9 cellular contexts compared by ENCODE assay signal in the genomic region with DNA sequence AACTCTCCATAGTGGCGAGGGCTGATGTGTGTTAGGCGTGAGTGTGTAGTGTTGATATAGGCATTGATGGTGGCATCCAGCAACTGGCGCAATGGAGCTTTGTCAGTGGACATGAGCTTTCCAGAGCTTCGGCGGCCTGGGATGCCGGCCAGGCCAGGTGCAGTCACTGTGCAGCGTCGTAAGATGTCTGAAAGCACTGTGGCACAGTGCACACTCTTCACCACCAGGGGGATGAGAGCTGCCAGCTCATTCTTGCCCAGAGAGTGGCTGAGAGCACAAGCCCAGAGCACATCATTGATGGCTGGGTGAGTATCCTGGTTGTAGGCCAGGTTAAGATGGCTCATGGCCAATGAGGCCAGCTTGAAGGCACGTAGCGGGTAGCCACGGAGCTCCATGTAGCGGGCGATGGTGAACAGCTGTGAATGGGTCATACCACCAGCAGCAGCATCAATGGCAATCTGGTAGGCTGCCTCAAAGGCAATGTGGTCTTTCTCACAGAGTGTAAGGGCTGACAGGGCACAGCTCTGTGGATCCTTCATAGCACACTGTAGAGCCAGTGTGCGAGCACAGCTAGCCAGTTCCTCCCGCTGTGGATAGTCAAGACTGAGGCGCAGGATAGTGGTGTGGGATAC. TPM values are rescaled to one million over a fixed set of nuclear protein-coding genes. Genes with fewer than 3 reads are reported as not detected.
DNase-seq lines count a peak whose midpoint lies in the region; ATAC-seq and TF ChIP-seq lines count a peak whose summit lies in the region.
"Had no signal": no experiment of that assay in that cellular context is flagged by ENCODE, and none has a peak within 500 bp of the region (broad histone marks: within the 10 kb centered on the region; RNA-seq: fewer than 3 reads in every experiment).

No MANE protein-coding gene starts in this region.

- H3K4me1 ChIP-seq in KMS-11 (ENCODE audit: low read depth, poor library complexity, severe bottlenecking) (peaks cover 5% of the 10 kb centered on the region), SJSA1 (replicated peaks) (no peaks in the 10 kb centered on the region), heart left ventricle (peaks cover 0 to 12% (median 5%) of the 10 kb centered on the region in 12 donors)

- no peak overlapping the region for H3K9ac ChIP-seq in KMS-11

- H3K79me2 ChIP-seq in KMS-11 (ENCODE audit: insufficient read depth, low read depth): no peaks in the 10 kb centered on the region

- no peak overlapping the region for H3K4me2 ChIP-seq in KMS-11

- no peaks in the 10 kb centered on the region for H3K9me3 Mint-ChIP-seq in activated naive CD4-positive, alpha-beta T cell treated with anti-CD3 and anti-CD28 coated beads, Interleukin-2, amount 50 U/mL, for 72 hours

- peak overlapping the region in 1 of 2 donors; percentile 51 for H3K27ac Mint-ChIP-seq in activated naive CD4-positive, alpha-beta T cell treated with anti-CD3 and anti-CD28 coated beads, Interleukin-2, amount 50 U/mL, for 72 hours

- WGBS in heart left ventricle, 4 donors: 64 to 72% (median 67%) methylated on average over 15 to 16 of the region's 16 CpGs

- peaks cover 12% of the 10 kb centered on the region in 2 donors for H3K36me3 Mint-ChIP-seq in activated naive CD4-positive, alpha-beta T cell treated with anti-CD3 and anti-CD28 coated beads, Interleukin-2, amount 50 U/mL, for 72 hours

- H4K20me1 ChIP-seq in KMS-11 (ENCODE audit: insufficient read depth): no peaks in the 10 kb centered on the region

- DNase-seq in AG09319 (ENCODE audit: extremely low read depth, low read depth) (no peak), SJSA1 (ENCODE audit: low read depth in 1 of 2, low spot score in 2 of 2) (peak; percentile 34 to 57), heart left ventricle (no peak), retinal pigment epithelial cell (ENCODE audit: low read depth) (no peak)
- peak in 1 of 2 donors; percentile 69 for DNase-seq in activated naive CD4-positive, alpha-beta T cell treated with anti-CD3 and anti-CD28 coated beads, Interleukin-2, amount 50 U/mL, for 72 hours (ENCODE audit: low spot score in 2 of 2)

- intact Hi-C loops in heart left ventricle (cut with DNase I): loop anchor here in 7 of 10 donors (1.0 to 10.0 kb wide), 5 partner anchors 186 to 556 kb away; a partner anchor contains a TSS

- TF ChIP-seq CTCF in AG09319 (IDR thresholded peaks at IDR 0.05; ENCODE audit: low read depth, low read length): peak; percentile 83
- peak; percentile 85 for TF ChIP-seq CTCF in KMS-11 (conservative IDR thresholded peaks at IDR 0.05; ENCODE audit: low read depth, low read length)
- TF ChIP-seq CTCF in heart left ventricle (IDR thresholded peaks at IDR 0.05): peak; percentile 40 to 73 (median 50)
- TF ChIP-seq CTCF in retinal pigment epithelial cell (conservative IDR thresholded peaks at IDR 0.05; ENCODE audit: low read depth, low read length): peak; percentile 91

- peak overlapping the region; percentile 38 for H2AFZ ChIP-seq in KMS-11 (ENCODE audit: low read depth)

- H3K4me3 ChIP-seq in KMS-11 (IDR thresholded peaks at IDR 0.05; ENCODE audit: insufficient read depth, low read depth, low read length) (no peak overlapping the region), SJSA1 (no peak overlapping the region), heart left ventricle (no peak overlapping the region), retinal pigment epithelial cell (ENCODE audit: low read length) (no peak overlapping the region)
- H3K4me3 ChIP-seq: skin epidermis had no signal

- no peaks in the 10 kb centered on the region for H3K27me3 ChIP-seq in KMS-11 (ENCODE audit: insufficient read depth, low read depth)
- no peaks in the 10 kb centered on the region for H3K27me3 ChIP-seq in SJSA1 (replicated peaks)
- no peaks in the 10 kb centered on the region for H3K27me3 ChIP-seq in heart left ventricle

- H3K9me3 ChIP-seq in SJSA1 (replicated peaks) (0 out of 2 replicates have a peak, but pooled peaks cover 2% of the 10 kb centered on the region), heart left ventricle (peaks cover 0 to 5% (median 0%) of the 10 kb centered on the region in 12 donors)

- ATAC-seq in GM18907 (IDR thresholded peaks at IDR 0.05; ENCODE audit: unreplicated experiment) (peak; percentile 66), heart left ventricle (peak in 3 of 4 donors; percentile 54 to 69 (median 67)), HG03439 (IDR thresholded peaks at IDR 0.05; ENCODE audit: unreplicated experiment) (no peak)
- ATAC-seq in activated naive CD4-positive, alpha-beta T cell treated with anti-CD3 and anti-CD28 coated beads, Interleukin-2, amount 50 U/mL, for 72 hours: peak; percentile 87 to 89

- TF ChIP-seq POLR2A in heart left ventricle (IDR thresholded peaks at IDR 0.05): no peak

- H3K27ac ChIP-seq in KMS-11 (no peak overlapping the region), SJSA1 (no peak overlapping the region), heart left ventricle (no peak overlapping the region)
- H3K27ac ChIP-seq: skin epidermis had no signal

- H3K36me3 ChIP-seq in KMS-11 (ENCODE audit: insufficient read depth): no peaks in the 10 kb centered on the region
- H3K36me3 ChIP-seq in SJSA1: peaks cover 19% of the 10 kb centered on the region
- H3K36me3 ChIP-seq in heart left ventricle: peaks cover 0 to 19% (median 14%) of the 10 kb centered on the region in 9 donors

RNA-seq across cellular contexts. Expression of a gene that starts 6.7 kb away (rescaled TPM):
- 91.3 and 114 TPM in 2 replicates for total RNA-seq in SJSA1 (2014; rRNA removed; shearing (Covaris generic))
- total RNA-seq in activated naive CD4-positive, alpha-beta T cell treated with anti-CD3 and anti-CD28 coated beads, Interleukin-2, amount 50 U/mL, for 72 hours: 100 to 1,000 TPM; 149 to 176 TPM
- 10 to 100 TPM; 58.2 to 95.8 (median 78.4) TPM for total RNA-seq in heart left ventricle
- 10 to 100 TPM; 80.6 to 89.3 TPM for polyA plus RNA-seq in heart left ventricle

RNA-seq across cellular contexts. Expression of a gene that starts 7.6 kb away (rescaled TPM):
- total RNA-seq in SJSA1 (2014; rRNA removed; shearing (Covaris generic)): 16.4 and 30.4 TPM in 2 replicates
- total RNA-seq in activated naive CD4-positive, alpha-beta T cell treated with anti-CD3 and anti-CD28 coated beads, Interleukin-2, amount 50 U/mL, for 72 hours: 10 to 100 TPM; 23.9 to 24.3 TPM
- total RNA-seq in heart left ventricle: 10 to 100 TPM; 17.6 to 34.3 (median 22.8) TPM
- polyA plus RNA-seq in heart left ventricle: 10 to 100 TPM; 18.9 to 30.1 TPM

RNA-seq across cellular contexts. Expression of a gene that starts 32.3 kb away (rescaled TPM):
- 66.5 and 67.4 TPM in 2 replicates for total RNA-seq in SJSA1 (2014; rRNA removed; shearing (Covaris generic))
- total RNA-seq in activated naive CD4-positive, alpha-beta T cell treated with anti-CD3 and anti-CD28 coated beads, Interleukin-2, amount 50 U/mL, for 72 hours: 10 to 100 TPM; 35.8 to 43.4 TPM
- 10 to 100 TPM; 27.5 to 48.8 (median 37.7) TPM for total RNA-seq in heart left ventricle
- polyA plus RNA-seq in heart left ventricle: 10 to 100 TPM; 33.3 to 50.6 TPM

Comparison
In these comparisons a context has a peak if more than half of its experiments do, and no peak if none do; other contexts are left out.
1. DNase-seq: peak in SJSA1 (2 of 2); none in AG09319 (single experiment), heart left ventricle (0 of 5) and retinal pigment epithelial cell (single experiment).
2. Peak in every context shown above with its lines, with median percentiles within 50 percentile points of each other: CTCF ChIP-seq.